ENCODE assay signal across 1 cellular context in the genomic region with DNA sequence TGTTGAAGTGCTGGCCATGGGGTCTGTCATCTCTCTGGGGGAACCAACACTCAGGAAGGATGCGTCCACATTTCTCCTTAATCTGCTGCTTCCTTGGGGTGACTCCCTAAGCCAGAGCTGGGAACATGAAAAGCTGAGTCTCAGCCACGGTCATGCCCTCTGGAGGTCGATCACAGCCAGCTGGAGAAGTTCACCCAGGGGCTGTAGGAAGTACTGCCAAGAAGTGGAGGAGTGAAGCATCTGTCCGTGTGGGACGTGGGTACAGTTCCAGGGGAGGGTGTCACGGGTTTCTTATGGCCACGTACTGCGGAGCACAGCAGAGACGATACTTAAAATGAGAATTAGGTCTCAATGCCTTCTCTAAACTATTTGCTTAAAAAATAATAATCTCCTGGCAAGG.
TF ChIP-seq lines count a peak whose summit lies in the region.

No MANE protein-coding gene starts in this region.

TF ChIP-seq in HEK293, 187 proteins besides CTCF, POLR2A, EP300 and RAD21 (continued from another document):
- TF ChIP-seq, protein P1, sequence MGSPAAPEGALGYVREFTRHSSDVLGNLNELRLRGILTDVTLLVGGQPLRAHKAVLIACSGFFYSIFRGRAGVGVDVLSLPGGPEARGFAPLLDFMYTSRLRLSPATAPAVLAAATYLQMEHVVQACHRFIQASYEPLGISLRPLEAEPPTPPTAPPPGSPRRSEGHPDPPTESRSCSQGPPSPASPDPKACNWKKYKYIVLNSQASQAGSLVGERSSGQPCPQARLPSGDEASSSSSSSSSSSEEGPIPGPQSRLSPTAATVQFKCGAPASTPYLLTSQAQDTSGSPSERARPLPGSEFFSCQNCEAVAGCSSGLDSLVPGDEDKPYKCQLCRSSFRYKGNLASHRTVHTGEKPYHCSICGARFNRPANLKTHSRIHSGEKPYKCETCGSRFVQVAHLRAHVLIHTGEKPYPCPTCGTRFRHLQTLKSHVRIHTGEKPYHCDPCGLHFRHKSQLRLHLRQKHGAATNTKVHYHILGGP (tag by site-specific recombination; IDR thresholded peaks at IDR 0.05), result no peak
